In the genomic region with DNA sequence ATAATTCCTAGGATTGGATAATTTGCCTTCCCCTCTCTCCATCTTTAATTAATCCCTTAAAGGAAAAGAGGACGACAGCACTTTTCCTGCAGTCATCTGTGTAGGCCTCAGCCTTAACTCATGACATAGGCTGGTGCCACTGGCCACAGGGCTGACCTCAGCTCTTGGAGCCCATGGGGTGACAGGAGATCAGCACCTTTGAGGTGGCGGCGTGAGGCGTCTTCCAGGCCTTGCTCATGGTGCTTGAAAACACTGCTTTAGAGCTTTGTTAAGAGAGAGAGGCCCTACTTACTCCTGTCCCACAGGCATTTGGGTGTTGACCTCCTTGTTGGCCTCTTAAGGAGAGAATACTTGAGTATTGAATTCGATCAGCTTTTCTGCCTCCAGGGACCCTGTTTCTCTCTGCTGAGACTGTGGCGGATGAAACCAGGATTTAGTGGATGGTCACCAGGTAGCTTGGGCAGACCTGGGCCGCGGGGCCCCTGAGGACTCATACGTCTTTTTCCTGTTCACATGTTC, we compare ENCODE assay signal across 13 cellular contexts. TPM values are rescaled to one million over a fixed set of nuclear protein-coding genes. Genes with fewer than 3 reads are reported as not detected.
A peak's percentile ranks its signal among the peaks of the same experiment; 100 is the strongest.
DNase-seq lines count a peak whose midpoint lies in the region; ATAC-seq and TF ChIP-seq lines count a peak whose summit lies in the region.
"Had no signal": no experiment of that assay in that cellular context is flagged by ENCODE, and none has a peak within 500 bp of the region (broad histone marks: within the 10 kb centered on the region; RNA-seq: fewer than 3 reads in every experiment).

No MANE protein-coding gene starts in this region.

- peaks cover 59% of the 10 kb centered on the region for H3K4me1 Mint-ChIP-seq in activated CD4-positive, alpha-beta T cell treated with anti-CD3 and anti-CD28 coated beads for 36 hours
- H3K4me1 Mint-ChIP-seq in activated naive CD8-positive, alpha-beta T cell treated with anti-CD3 and anti-CD28 coated beads for 36 hours, result peaks cover 48% of the 10 kb centered on the region

- H3K4me3 Mint-ChIP-seq in activated CD4-positive, alpha-beta T cell treated with anti-CD3 and anti-CD28 coated beads for 36 hours, result peak overlapping the region; percentile 34
- no peak overlapping the region for H3K4me3 Mint-ChIP-seq in activated naive CD8-positive, alpha-beta T cell treated with anti-CD3 and anti-CD28 coated beads for 36 hours

- intact Hi-C loops in activated CD4-positive, alpha-beta T cell treated with anti-CD3 and anti-CD28 coated beads for 36 hours (cut with DNase I, micrococcal nuclease), result loop anchor here in 1 of 2 experiments (1.0 to 2.0 kb wide), 2 partner anchors 23 to 104 kb away; a partner anchor contains a TSS
- intact Hi-C loops in spleen (cut with DNase I; ENCODE audit: low total_unique reads), result no loop called here
- intact Hi-C loops in stomach (cut with DNase I; ENCODE audit: low total_unique reads), result no loop called here

- H3K36me3 Mint-ChIP-seq in activated CD4-positive, alpha-beta T cell treated with anti-CD3 and anti-CD28 coated beads for 36 hours (ENCODE audit: low read depth), result peaks cover 34% of the 10 kb centered on the region
- peaks cover 28% of the 10 kb centered on the region for H3K36me3 Mint-ChIP-seq in activated naive CD8-positive, alpha-beta T cell treated with anti-CD3 and anti-CD28 coated beads for 36 hours

- H3K4me1 ChIP-seq in spleen, result peaks cover 14 to 56% (median 44%) of the 10 kb centered on the region in 6 donors
- H3K4me1 ChIP-seq in stomach, result peaks cover 16 to 43% (median 31%) of the 10 kb centered on the region in 4 donors

- TF ChIP-seq CTCF in spleen (IDR thresholded peaks at IDR 0.05 in 8 of 11, conservative IDR thresholded peaks at IDR 0.05 in 3 of 11), result no peak
- TF ChIP-seq CTCF in stomach (IDR thresholded peaks at IDR 0.05), result no peak

- H3K4me3 ChIP-seq in spleen (no peak overlapping the region), MG63 (no peak overlapping the region), stomach (no peak overlapping the region)
- H3K4me3 ChIP-seq: A549 had no signal

- no peak for TF ChIP-seq EP300 in stomach (IDR thresholded peaks at IDR 0.05)

- H3K9me3 Mint-ChIP-seq in activated CD4-positive, alpha-beta T cell treated with anti-CD3 and anti-CD28 coated beads for 36 hours (ENCODE audit: low read depth), result no peaks in the 10 kb centered on the region
- no peaks in the 10 kb centered on the region for H3K9me3 Mint-ChIP-seq in activated naive CD8-positive, alpha-beta T cell treated with anti-CD3 and anti-CD28 coated beads for 36 hours

- H3K36me3 ChIP-seq in spleen, result peaks cover 0 to 55% (median 32%) of the 10 kb centered on the region in 6 donors
- peaks cover 58% of the 10 kb centered on the region for H3K36me3 ChIP-seq in MG63
- peaks cover 20 to 49% (median 43%) of the 10 kb centered on the region in 4 donors for H3K36me3 ChIP-seq in stomach

- WGBS in spleen, 5 donors, result 89 to 96% (median 90%) methylated on average over 9 of the region's 9 CpGs
- 85 to 98% (median 93%) methylated on average over 8 to 9 of the region's 9 CpGs for WGBS in stomach, 5 donors

- CTCF ChIA-PET in activated CD4-positive, alpha-beta T cell treated with anti-CD3 and anti-CD28 coated beads for 36 hours (lab: Charles Lee), result interaction anchor here (0.6 to 1.2 kb wide), 4 partner anchors 8 to 274 kb away, joined by 3 read pairs; no protein-coding TSS in a partner anchor

- peak; percentile 3 for ATAC-seq in activated CD4-positive, alpha-beta T cell treated with anti-CD3 and anti-CD28 coated beads for 36 hours
- ATAC-seq in HG03196 (IDR thresholded peaks at IDR 0.05; ENCODE audit: unreplicated experiment), result peak; percentile 1
- ATAC-seq: A549 had no signal

- H3K27ac Mint-ChIP-seq in activated CD4-positive, alpha-beta T cell treated with anti-CD3 and anti-CD28 coated beads for 36 hours, result peak overlapping the region; percentile 97
- peak overlapping the region; percentile 90 for H3K27ac Mint-ChIP-seq in activated naive CD8-positive, alpha-beta T cell treated with anti-CD3 and anti-CD28 coated beads for 36 hours

- H3K27me3 ChIP-seq in spleen (replicated peaks in 1 of 7) (no peaks in the 10 kb centered on the region), MG63 (no peaks in the 10 kb centered on the region), stomach (no peaks in the 10 kb centered on the region)

- TF ChIP-seq POLR2A in spleen (IDR thresholded peaks at IDR 0.05) (no peak), stomach (IDR thresholded peaks at IDR 0.05) (no peak)

- POLR2A ChIA-PET in activated CD4-positive, alpha-beta T cell treated with anti-CD3 and anti-CD28 coated beads for 36 hours (lab: Charles Lee), result no interaction called here

- no peak for DNase-seq in activated CD4-positive, alpha-beta T cell treated with anti-CD3 and anti-CD28 coated beads for 36 hours
- no peak for DNase-seq in activated CD4-positive, alpha-beta T cell treated with anti-CD3 and anti-CD28 coated beads for 4 hours
- DNase-seq in activated naive CD8-positive, alpha-beta T cell treated with anti-CD3 and anti-CD28 coated beads for 36 hours, result no peak
- peak; percentile 60 for DNase-seq in spleen
- no peak for DNase-seq in MG63
- DNase-seq in stomach, result no peak
- DNase-seq in caudate nucleus (lab: John Stamatoyannopoulos, UW), result no peak
- DNase-seq: aorta, DND-41, KBM-7, NCI-H82 had no signal

- H3K9me3 ChIP-seq in spleen (no peaks in the 10 kb centered on the region), MG63 (no peaks in the 10 kb centered on the region), stomach (no peaks in the 10 kb centered on the region)
- H3K9me3 ChIP-seq: A549 had no signal

- no peaks in the 10 kb centered on the region for H3K27me3 Mint-ChIP-seq in activated CD4-positive, alpha-beta T cell treated with anti-CD3 and anti-CD28 coated beads for 36 hours
- H3K27me3 Mint-ChIP-seq in activated naive CD8-positive, alpha-beta T cell treated with anti-CD3 and anti-CD28 coated beads for 36 hours, result no peaks in the 10 kb centered on the region

- peak overlapping the region in 5 of 8 donors; percentile 41 to 75 (median 50) for H3K27ac ChIP-seq in spleen
- H3K27ac ChIP-seq in stomach, result peak overlapping the region in 1 of 5 donors; percentile 48
- no peak overlapping the region for H3K27ac ChIP-seq in caudate nucleus (ENCODE audit: low read depth, low read length)
- H3K27ac ChIP-seq: A549 had no signal

RNA-seq across cellular contexts. Expression of a gene that starts 23.4 kb away (rescaled TPM):
- 10 to 100 TPM; 29.2 to 33.3 TPM for total RNA-seq in activated CD4-positive, alpha-beta T cell treated with anti-CD3 and anti-CD28 coated beads for 36 hours
- 10 to 100 TPM; 28.2 to 30.7 TPM for total RNA-seq in activated naive CD8-positive, alpha-beta T cell treated with anti-CD3 and anti-CD28 coated beads for 36 hours
- total RNA-seq in spleen (10 to 100 TPM; 26.3 to 44.8 (median 37.0) TPM), stomach (10 to 100 TPM; 12.8 to 37.4 (median 27.2) TPM)
- polyA plus RNA-seq in spleen (10 to 100 TPM in 2 of 3 donors, 1 to 10 TPM in 1; 7.1 to 16.5 (median 12.9) TPM), stomach (1 to 10 TPM; 3.5 to 8.4 (median 4.2) TPM)
- 9.9 and 14.6 TPM in 2 replicates for total RNA-seq in MG63 (2014; rRNA removed; shearing (Covaris generic); ENCODE audit: low replicate concordance)
